Comparison of ENCODE assay signal across 1 cellular context in genomic region chr17:15912416-15912955, GRCh38.
TF ChIP-seq lines count a peak whose summit lies in the region.

No MANE protein-coding gene starts in this region.

TF ChIP-seq in K562, 482 proteins besides CTCF, POLR2A, EP300 and RAD21 (continued from another document):
- TF ChIP-seq PKNOX1 (IDR thresholded peaks at IDR 0.05) (peak; percentile 38; the same call in 1 of the 2 replicates), FUS (optimal IDR thresholded peaks at IDR 0.05; ENCODE audit: low read depth, low read length) (no peak), E2F8 (IDR thresholded peaks at IDR 0.05; ENCODE audit: low read depth, partially characterized antibody) (no peak), TCF3 (CRISPR knock-in tag; IDR thresholded peaks at IDR 0.05) (peak; percentile 63; the same call in 1 of the 2 replicates), KAT7 (CRISPR knock-in tag; IDR thresholded peaks at IDR 0.05; ENCODE audit: borderline replicate concordance) (no peak), SMAD3 (CRISPR knock-in tag; conservative IDR thresholded peaks at IDR 0.05) (no peak), DPF2 (IDR thresholded peaks at IDR 0.05) (no peak), TSC22D4 (tag; IDR thresholded peaks at IDR 0.05) (no peak), ZBTB40 (IDR thresholded peaks at IDR 0.05) (no peak), ZBTB40 (CRISPR knock-in tag; IDR thresholded peaks at IDR 0.05) (no peak), POLR2AphosphoS2 (IDR thresholded peaks at IDR 0.05; ENCODE audit: low read length) (no peak), TRIM24 (IDR thresholded peaks at IDR 0.05) (no peak), RFX5 (IDR thresholded peaks at IDR 0.05; ENCODE audit: low read depth, low read length) (no peak), NFIX (CRISPR knock-in tag; IDR thresholded peaks at IDR 0.05; ENCODE audit: low read depth) (no peak), MAX (CRISPR knock-in tag; IDR thresholded peaks at IDR 0.05) (0 out of 2 replicates have a peak, but pooled peaks have one; percentile 16)
